Comparison of ENCODE assay signal across 1 cellular context in the genomic region with DNA sequence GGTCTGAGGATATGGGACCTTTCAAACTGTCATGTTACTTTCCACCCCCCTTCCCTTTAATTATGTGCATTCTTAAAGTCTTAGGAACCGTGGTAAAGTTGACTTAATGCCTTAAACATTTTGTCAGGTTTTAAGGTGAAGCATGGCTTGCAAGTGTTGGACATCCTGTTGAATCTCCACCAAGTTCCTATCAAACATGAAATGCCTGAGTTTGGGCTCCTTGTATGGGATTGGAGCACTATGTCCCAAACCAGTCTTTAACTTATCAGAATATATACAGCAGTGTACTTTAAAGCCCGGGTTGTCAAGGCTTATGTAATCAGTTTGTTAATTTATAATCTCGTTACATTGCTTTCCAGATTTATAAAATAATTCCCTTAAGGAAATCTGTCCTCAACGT.
TF ChIP-seq lines count a peak whose summit lies in the region.

No MANE protein-coding gene starts in this region.

TF ChIP-seq in H1, 55 proteins besides CTCF, POLR2A, EP300 and RAD21 (continued from another document):
- TF ChIP-seq JUND (IDR thresholded peaks at IDR 0.05; ENCODE audit: low read length) (no peak), KDM1A (IDR thresholded peaks at IDR 0.05; ENCODE audit: borderline replicate concordance, low read length) (no peak), MAX (IDR thresholded peaks at IDR 0.05) (no peak), TBP (IDR thresholded peaks at IDR 0.05; ENCODE audit: low read depth, low read length) (no peak), CBX8 (IDR thresholded peaks at IDR 0.05; ENCODE audit: borderline replicate concordance, low read depth, low read length) (no peak), JUN (IDR thresholded peaks at IDR 0.05; ENCODE audit: low read depth, low read length) (no peak), TCF12 (IDR thresholded peaks at IDR 0.05; ENCODE audit: low read depth, low read length) (no peak), HDAC6 (IDR thresholded peaks at IDR 0.05; ENCODE audit: low read depth, low read length) (no peak), SP1 (IDR thresholded peaks at IDR 0.05; ENCODE audit: low read depth, low read length) (no peak), GABPA (IDR thresholded peaks at IDR 0.05; ENCODE audit: borderline replicate concordance, insufficient read depth, low read length) (no peak), YY1 (IDR thresholded peaks at IDR 0.05; ENCODE audit: low read depth, low read length) (no peak)
- TF ChIP-seq, protein P1, sequence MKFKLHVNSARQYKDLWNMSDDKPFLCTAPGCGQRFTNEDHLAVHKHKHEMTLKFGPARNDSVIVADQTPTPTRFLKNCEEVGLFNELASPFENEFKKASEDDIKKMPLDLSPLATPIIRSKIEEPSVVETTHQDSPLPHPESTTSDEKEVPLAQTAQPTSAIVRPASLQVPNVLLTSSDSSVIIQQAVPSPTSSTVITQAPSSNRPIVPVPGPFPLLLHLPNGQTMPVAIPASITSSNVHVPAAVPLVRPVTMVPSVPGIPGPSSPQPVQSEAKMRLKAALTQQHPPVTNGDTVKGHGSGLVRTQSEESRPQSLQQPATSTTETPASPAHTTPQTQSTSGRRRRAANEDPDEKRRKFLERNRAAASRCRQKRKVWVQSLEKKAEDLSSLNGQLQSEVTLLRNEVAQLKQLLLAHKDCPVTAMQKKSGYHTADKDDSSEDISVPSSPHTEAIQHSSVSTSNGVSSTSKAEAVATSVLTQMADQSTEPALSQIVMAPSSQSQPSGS (IDR thresholded peaks at IDR 0.05; ENCODE audit: low read length), result no peak
